In the genomic region with DNA sequence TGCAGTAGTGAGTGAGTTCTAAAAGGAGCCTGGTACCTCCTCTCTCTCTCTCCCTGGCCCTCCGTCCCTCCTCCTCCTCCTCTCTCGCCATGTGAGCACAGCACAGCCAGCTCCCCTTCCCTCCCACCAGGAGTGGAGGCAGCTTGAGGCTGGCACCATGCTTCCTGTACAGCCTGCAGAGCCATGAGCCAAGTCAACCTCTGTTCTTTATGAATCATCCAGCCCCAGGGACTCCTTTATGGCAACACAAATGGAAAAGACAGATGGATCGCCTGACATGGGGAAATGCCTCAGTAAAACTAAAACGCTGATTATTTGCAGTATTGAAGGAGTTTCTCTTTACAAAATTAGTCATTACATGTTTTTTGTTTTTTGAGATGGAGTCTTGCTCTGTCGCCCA, we compare ENCODE assay signal across 26 cellular contexts.
"Had no signal": no experiment of that assay in that cellular context is flagged by ENCODE, and none has a peak within 500 bp of the region (broad histone marks: within the 10 kb centered on the region; RNA-seq: fewer than 3 reads in every experiment).

No MANE protein-coding gene starts in this region.

- H3K36me3 ChIP-seq: gastroesophageal sphincter, heart left ventricle, prostate gland, right atrium auricular region, thoracic aorta, tibial nerve, upper lobe of left lung had no signal

- H3K27me3 ChIP-seq: foreskin keratinocyte, gastroesophageal sphincter, right atrium auricular region, tibial nerve, upper lobe of left lung had no signal

- DNase-seq: dermis blood vessel endothelial cell; effector memory CD4-positive, alpha-beta T cell; erythroblast; foreskin keratinocyte; heart left ventricle; kidney; mammary epithelial cell; naive thymus-derived CD8-positive, alpha-beta T cell; nephron progenitor cell; nucleus accumbens; stimulated activated CD4-positive, alpha-beta T cell treated with anti-CD3 and anti-CD28 coated beads, Interleukin-12 subunit alpha, Interleukin-12 subunit beta, amount 100 ng/mL, for 4 hours; stimulated activated CD4-positive, alpha-beta T cell treated with anti-CD3 and anti-CD28 coated beads, Interleukin-1b, Interleukin-23, amount 100 ng/mL, for 48 hours; stimulated activated CD4-positive, alpha-beta T cell treated with anti-CD3 and anti-CD28 coated beads, Interleukin-4, amount 100 ng/mL, for 1 hour; stimulated activated naive CD8-positive, alpha-beta T cell treated with anti-CD3 and anti-CD28 coated beads, Interleukin-15, Interleukin-2, amounts not matched to agents 100 U/mL and 50 U/mL, for 24 hours; upper lobe of left lung had no signal

- H3K4me3 ChIP-seq: coronary artery, gastroesophageal sphincter, heart left ventricle, hepatocyte, prostate gland, right atrium auricular region, smooth muscle cell, thoracic aorta, tibial nerve, upper lobe of left lung had no signal

- ATAC-seq: foreskin keratinocyte; gastroesophageal sphincter; heart left ventricle; left lobe of liver; naive thymus-derived CD8-positive, alpha-beta T cell; sciatic nerve; stimulated activated memory B cell treated with anti-CD40 and anti-IgM and Interleukin-4, amounts not matched to agents 10 μg/mL and 1 μg/mL and 100 μg/mL, for 72 hours; stimulated activated naive CD8-positive, alpha-beta T cell treated with anti-CD3 and anti-CD28 coated beads, Interleukin-15, Interleukin-2, amounts not matched to agents 100 U/mL and 50 U/mL, for 24 hours had no signal

- H3K27ac ChIP-seq: coronary artery, foreskin keratinocyte, gastroesophageal sphincter, heart left ventricle, hepatocyte, prostate gland, right atrium auricular region, thoracic aorta, tibial nerve, upper lobe of left lung had no signal

- H3K9me3 ChIP-seq: gastroesophageal sphincter, heart left ventricle, prostate gland, right atrium auricular region, thoracic aorta, tibial nerve, upper lobe of left lung had no signal

- H3K4me1 ChIP-seq: foreskin keratinocyte, gastroesophageal sphincter, heart left ventricle, prostate gland, right atrium auricular region, tibial nerve, upper lobe of left lung had no signal
